In genomic region chr10:9382199-9382598, GRCh38 we compare ENCODE assay signal across 24 cellular contexts.
"Had no signal": no experiment of that assay in that cellular context is flagged by ENCODE, and none has a peak within 500 bp of the region (broad histone marks: within the 10 kb centered on the region; RNA-seq: fewer than 3 reads in every experiment).

No MANE protein-coding gene starts in this region.

- H3K9me3 ChIP-seq: stomach, suprapubic skin, testis, thoracic aorta, thyroid gland, tibial artery, tibial nerve, transverse colon, upper lobe of left lung, upper lobe of right lung, uterus, vagina had no signal

- H3K27ac ChIP-seq: stomach, suprapubic skin, testis, thoracic aorta, thyroid gland, tibial artery, tibial nerve, transverse colon, upper lobe of left lung, upper lobe of right lung, uterus, vagina had no signal

- H3K27me3 ChIP-seq: stomach, testis, thyroid gland, tibial artery, tibial nerve, transverse colon, upper lobe of left lung, upper lobe of right lung, uterus, vagina had no signal

- H3K36me3 ChIP-seq: stomach, suprapubic skin, thoracic aorta, thyroid gland, tibial artery, tibial nerve, transverse colon, upper lobe of left lung, upper lobe of right lung, uterus, vagina had no signal

- DNase-seq: stimulated activated CD4-positive, alpha-beta T cell treated with anti-CD3 and anti-CD28 coated beads, Interleukin-2, amount 100 ng/mL, for 48 hours; stimulated activated CD4-positive, alpha-beta T cell treated with anti-CD3 and anti-CD28 coated beads, Interleukin-4, amount 100 ng/mL, for 1 hour; stimulated activated CD4-positive, alpha-beta T cell treated with anti-CD3 and anti-CD28 coated beads, Interleukin-4, amount 100 ng/mL, for 24 hours; stimulated activated CD4-positive, alpha-beta T cell treated with anti-CD3 and anti-CD28 coated beads, Interleukin-4, amount 100 ng/mL, for 4 hours; stimulated activated CD8-positive, alpha-beta memory T cell treated with anti-CD3 and anti-CD28 coated beads, Interleukin-4, amount 100 ng/mL, for 48 hours; stimulated activated naive B cell treated with anti-CD40 and anti-IgM and Interleukin-4, amounts not matched to agents 10 μg/mL and 1 μg/mL and 100 μg/mL, for 72 hours; stimulated activated naive CD4-positive, alpha-beta T cell; stimulated activated naive CD4-positive, alpha-beta T cell treated with Interleukin-2 at 50 U/mL for 16 hours; stimulated activated naive CD8-positive, alpha-beta T cell treated with anti-CD3 and anti-CD28 coated beads, Interleukin-15, amount 100 ng/mL, for 72 hours; stimulated activated naive CD8-positive, alpha-beta T cell treated with anti-CD3 and anti-CD28 coated beads, Interleukin-15, Interleukin-2, amounts not matched to agents 100 U/mL and 50 U/mL, for 24 hours; stomach; substantia nigra; testis; thyroid gland; tibial artery; transverse colon; trophoblast cell; upper lobe of left lung; upper lobe of right lung; uterus had no signal

- H3K4me3 ChIP-seq: stomach, suprapubic skin, testis, thoracic aorta, thyroid gland, tibial artery, tibial nerve, transverse colon, upper lobe of left lung, upper lobe of right lung, uterus, vagina had no signal
